Comparison of ENCODE assay signal across 17 cellular contexts in genomic region chr2:106296182-106296815, GRCh38.
"Had no signal": no experiment of that assay in that cellular context is flagged by ENCODE, and none has a peak within 500 bp of the region (broad histone marks: within the 10 kb centered on the region; RNA-seq: fewer than 3 reads in every experiment).

No MANE protein-coding gene starts in this region.

- H3K27me3 ChIP-seq: neutrophil, tibial artery, uterus had no signal

- FAIRE-seq: small intestine had no signal

- H3K4me1 Mint-ChIP-seq: activated B cell treated with CpG ODN at 0.5 μM for 24 hours; activated CD4-positive, alpha-beta T cell treated with anti-CD3 and anti-CD28 coated beads, Interleukin-2, amount 10 ng/mL, durations not matched to agents 24 days and 14 days; activated naive CD4-positive, alpha-beta T cell treated with anti-CD3 and anti-CD28 coated beads, Interleukin-2, amount 50 U/mL, for 24 hours; brain; naive B cell had no signal

- H3K4me1 ChIP-seq: tibial artery, uterus had no signal

- H3K9me3 ChIP-seq: neutrophil, tibial artery, uterus had no signal

- ATAC-seq: effector memory CD8-positive, alpha-beta T cell; left colon; right cardiac atrium had no signal

- H3K36me3 ChIP-seq: neutrophil, tibial artery, uterus had no signal

- H3K27me3 Mint-ChIP-seq: activated naive CD4-positive, alpha-beta T cell treated with anti-CD3 and anti-CD28 coated beads, Interleukin-2, amount 50 U/mL, for 24 hours had no signal

- H3K4me3 Mint-ChIP-seq: activated B cell treated with CpG ODN at 0.5 μM for 24 hours; activated CD4-positive, alpha-beta T cell treated with anti-CD3 and anti-CD28 coated beads, Interleukin-2, amount 10 ng/mL, durations not matched to agents 24 days and 14 days; activated naive CD4-positive, alpha-beta T cell treated with anti-CD3 and anti-CD28 coated beads, Interleukin-2, amount 50 U/mL, for 24 hours; brain; naive B cell had no signal

- H3K9me3 Mint-ChIP-seq: activated B cell treated with CpG ODN at 0.5 μM for 24 hours; activated CD4-positive, alpha-beta T cell treated with anti-CD3 and anti-CD28 coated beads, Interleukin-2, amount 10 ng/mL, durations not matched to agents 24 days and 14 days; activated naive CD4-positive, alpha-beta T cell treated with anti-CD3 and anti-CD28 coated beads, Interleukin-2, amount 50 U/mL, for 24 hours; brain; effector memory CD8-positive, alpha-beta T cell; naive B cell had no signal

- DNase-seq: activated B cell treated with CpG ODN at 0.5 μM for 24 hours; activated CD4-positive, alpha-beta T cell treated with anti-CD3 and anti-CD28 coated beads, Interleukin-2, amount 10 ng/mL, durations not matched to agents 24 days and 14 days; activated effector memory CD4-positive, alpha-beta T cell treated with Interleukin-2 at 50 U/mL for 16 hours; activated T-cell treated with anti-CD3 and anti-CD28 coated beads, Interleukin-2, amount 50 U/mL, for 1 hour; amygdala; effector memory CD8-positive, alpha-beta T cell; left colon; naive B cell; right cardiac atrium; small intestine; tibial artery; uterus had no signal

- H3K27ac ChIP-seq: epithelial cell of prostate, neutrophil, tibial artery, uterus had no signal

- H3K27ac Mint-ChIP-seq: activated B cell treated with CpG ODN at 0.5 μM for 24 hours; activated CD4-positive, alpha-beta T cell treated with anti-CD3 and anti-CD28 coated beads, Interleukin-2, amount 10 ng/mL, durations not matched to agents 24 days and 14 days; activated naive CD4-positive, alpha-beta T cell treated with anti-CD3 and anti-CD28 coated beads, Interleukin-2, amount 50 U/mL, for 24 hours; brain; naive B cell had no signal

- H3K4me3 ChIP-seq: lung, tibial artery, uterus had no signal

- H3K36me3 Mint-ChIP-seq: activated naive CD4-positive, alpha-beta T cell treated with anti-CD3 and anti-CD28 coated beads, Interleukin-2, amount 50 U/mL, for 24 hours; brain; naive B cell had no signal
